13 cellular contexts compared by ENCODE assay signal in genomic region chr1:152215604-152216003, GRCh38. TPM values are rescaled to one million over a fixed set of nuclear protein-coding genes. Genes with fewer than 3 reads are reported as not detected.
DNase-seq lines count a peak whose midpoint lies in the region; ATAC-seq, FAIRE-seq and TF ChIP-seq lines count a peak whose summit lies in the region.
"Not testable (repeated sequence)": the region's sequence is repeated elsewhere in the genome, so short reads cannot be mapped to it uniquely, and the experiment has no call there.
"Had no signal": no experiment of that assay in that cellular context is flagged by ENCODE, and none has a peak within 500 bp of the region (broad histone marks: within the 10 kb centered on the region; RNA-seq: fewer than 3 reads in every experiment).

No MANE protein-coding gene starts in this region.

- H3K4me3 ChIP-seq in kidney (ENCODE audit: low read length in 2 of 2); upper lobe of right lung: not testable (repeated sequence)

- FAIRE-seq in kidney (lab: Jason Lieb, UNC): not testable (repeated sequence)

- not testable (repeated sequence) for H3K27ac ChIP-seq in kidney (ENCODE audit: low read depth in 2 of 2, low read length in 2 of 2); upper lobe of right lung

- TF ChIP-seq CTCF in kidney (IDR thresholded peaks at IDR 0.05; ENCODE audit: borderline replicate concordance, extremely low read depth, insufficient read depth); upper lobe of right lung (IDR thresholded peaks at IDR 0.05): not testable (repeated sequence)

- H3K36me3 ChIP-seq in kidney (ENCODE audit: control insufficient read depth in 1 of 2, insufficient read depth in 2 of 2, low read length in 2 of 2); upper lobe of right lung: not testable (repeated sequence)

- not testable (repeated sequence) for ATAC-seq in upper lobe of right lung

- H3K4me1 ChIP-seq in kidney (ENCODE audit: control insufficient read depth in 1 of 2, insufficient read depth in 1 of 2, low read depth in 1 of 2, low read length in 2 of 2); upper lobe of right lung: not testable (repeated sequence)

- H3K27me3 ChIP-seq in upper lobe of right lung: not testable (repeated sequence)

- H3K9ac ChIP-seq in kidney (ENCODE audit: low read length in 2 of 2): not testable (repeated sequence)

- DNase-seq in ELF-1 (ENCODE audit: low read depth, low spot score) (peak; percentile 2), brain pericyte (ENCODE audit: low read depth, low spot score) (peak; percentile 3), cardiac septum (ENCODE audit: low spot score) (peak; percentile 83), kidney (peak; percentile 80), mesenteric fat pad (ENCODE audit: low spot score) (peak; percentile 89), posterior vena cava (ENCODE audit: low spot score) (peak; percentile 80), upper lobe of right lung (peak; percentile 59)

- intact Hi-C loops in cardiac septum (cut with DNase I); kidney (cut with DNase I); posterior vena cava (cut with DNase I); upper lobe of right lung (cut with DNase I): not testable (repeated sequence)

- H3K9me3 ChIP-seq in kidney (ENCODE audit: control insufficient read depth in 1 of 2, low read length in 2 of 2); upper lobe of right lung: not testable (repeated sequence)

RNA-seq across cellular contexts. Expression of gene HRNR, which starts 8.4 kb away (rescaled TPM):
- not detected for total RNA-seq in cardiac septum
- not detected for total RNA-seq in kidney
- not detected for polyA plus RNA-seq in kidney (ENCODE audit: insufficient read depth, low read depth, low replicate concordance)
- total RNA-seq in mesenteric fat pad: not detected
- under 1 TPM in 1 of 2 donors, not detected in 1; 0.05 TPM for total RNA-seq in posterior vena cava
- not detected for total RNA-seq in upper lobe of right lung
- total RNA-seq: A172; Caco-2; CD4-positive, alpha-beta T cell; GM23248; H4; HepG2 had no signal
- polyA plus RNA-seq: HepG2 had no signal

RNA-seq across cellular contexts. Expression of gene RPTN, which starts 56.6 kb away (rescaled TPM):
- total RNA-seq in cardiac septum (not detected), kidney (not detected), mesenteric fat pad (not detected), posterior vena cava (not detected), upper lobe of right lung (not detected)
- not detected for polyA plus RNA-seq in kidney (ENCODE audit: insufficient read depth, low read depth, low replicate concordance)
- total RNA-seq: A172; Caco-2; CD4-positive, alpha-beta T cell; GM23248; H4; HepG2 had no signal
- polyA plus RNA-seq: HepG2 had no signal

Comparison
In these comparisons a context has a peak if more than half of its experiments do, and no peak if none do; other contexts are left out.
1. DNase-seq: peak in every context shown above with its lines; median percentile 89 in mesenteric fat pad; 83 in cardiac septum; 80 in kidney; 80 in posterior vena cava; 59 in upper lobe of right lung; 3 in brain pericyte; 2 in ELF-1.